In genomic region chr1:41282679-41283317, GRCh38 we compare ENCODE assay signal across 8 cellular contexts. TPM values are rescaled to one million over a fixed set of nuclear protein-coding genes. Genes with fewer than 3 reads are reported as not detected.
DNase-seq lines count a peak whose midpoint lies in the region; ATAC-seq and TF ChIP-seq lines count a peak whose summit lies in the region.

No MANE protein-coding gene starts in this region.

- H3K36me3 ChIP-seq in ovary = no peaks in the 10 kb centered on the region

- H3K9me3 ChIP-seq in ovary = no peaks in the 10 kb centered on the region

- no peak for TF ChIP-seq POLR2A in ovary (IDR thresholded peaks at IDR 0.05)

- no peak overlapping the region for H3K27ac ChIP-seq in ovary

- no peak overlapping the region for H3K4me3 ChIP-seq in fibroblast of pulmonary artery (replicated peaks; ENCODE audit: low read depth, low read length)
- no peak overlapping the region for H3K4me3 ChIP-seq in ovary

- H3K27me3 ChIP-seq in ovary = no peaks in the 10 kb centered on the region

- intact Hi-C loops in ovary (cut with DNase I) = loop anchor here (5.0 kb wide), 2 partner anchors 135 to 140 kb away; no protein-coding TSS in a partner anchor

- TF ChIP-seq EP300 in ovary (IDR thresholded peaks at IDR 0.05) = no peak

- DNase-seq in DMS153 treated with DMSO at 0.1 percent for 48 hours (lab: John Stamatoyannopoulos, UW; ENCODE audit: unreplicated experiment) (peak; percentile 20), DMS153 (lab: John Stamatoyannopoulos, UW) (no peak), LoVo (ENCODE audit: low spot score) (peak; percentile 41), fibroblast of pulmonary artery (ENCODE audit: low read depth) (peak; percentile 35), ovary (peak; percentile 22 to 63 (median 52))
- DNase-seq in activated CD4-positive, alpha-beta T cell treated with anti-CD3 and anti-CD28 coated beads, Interleukin-2, amount 50 U/mL, for 48 hours = peak; percentile 24 to 33

- ATAC-seq in HG03457 (IDR thresholded peaks at IDR 0.05; ENCODE audit: unreplicated experiment) (no peak), HG03025 (IDR thresholded peaks at IDR 0.05; ENCODE audit: low FRiP score, unreplicated experiment) (no peak)

- WGBS in ovary, 3 donors = 15 to 31% (median 19%) methylated on average over 9 of the region's 9 CpGs

- H3K4me1 ChIP-seq in ovary (ENCODE audit: insufficient read depth) = peaks cover 3% of the 10 kb centered on the region

- TF ChIP-seq CTCF in fibroblast of pulmonary artery (IDR thresholded peaks at IDR 0.05; ENCODE audit: low read length, missing control alignments) = peak; percentile 98
- TF ChIP-seq CTCF in ovary (IDR thresholded peaks at IDR 0.05) = peak; percentile 45 to 74 (median 70)

RNA-seq across cellular contexts. Expression of gene SCMH1, which starts 40.7 kb away (rescaled TPM):
- total RNA-seq in ovary = 10 to 100 TPM; 33.4 to 80.2 (median 53.2) TPM
- 10 to 100 TPM; 32.8 to 44.8 TPM for polyA plus RNA-seq in ovary
